Comparison of ENCODE assay signal across 22 cellular contexts in genomic region chr7:99597762-99598501, GRCh38. TPM values are rescaled to one million over a fixed set of nuclear protein-coding genes. Genes with fewer than 3 reads are reported as not detected.
DNase-seq lines count a peak whose midpoint lies in the region; ATAC-seq and TF ChIP-seq lines count a peak whose summit lies in the region.
"Had no signal": no experiment of that assay in that cellular context is flagged by ENCODE, and none has a peak within 500 bp of the region (broad histone marks: within the 10 kb centered on the region; RNA-seq: fewer than 3 reads in every experiment).

A gene with protein sequence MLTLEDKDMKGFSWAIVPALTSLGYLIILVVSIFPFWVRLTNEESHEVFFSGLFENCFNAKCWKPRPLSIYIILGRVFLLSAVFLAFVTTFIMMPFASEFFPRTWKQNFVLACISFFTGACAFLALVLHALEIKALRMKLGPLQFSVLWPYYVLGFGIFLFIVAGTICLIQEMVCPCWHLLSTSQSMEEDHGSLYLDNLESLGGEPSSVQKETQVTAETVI (plus strand): TSS chr7:99598267. CDS start chr7:99604389, 6,122 bp downstream.

- no peak within 1 kb of the TSS for H2AFZ ChIP-seq in H9 (ENCODE audit: low read length)

- no peaks in the 10 kb centered on the region for H3K79me2 ChIP-seq in H9 (ENCODE audit: insufficient read depth, low read length)

- no peak within 1 kb of the TSS for H3K27ac Mint-ChIP-seq in activated naive CD4-positive, alpha-beta T cell treated with anti-CD3 and anti-CD28 coated beads for 36 hours
- no peak within 1 kb of the TSS for H3K27ac Mint-ChIP-seq in H9
- no peak within 1 kb of the TSS for H3K27ac Mint-ChIP-seq in activated naive CD8-positive, alpha-beta T cell treated with anti-CD3 and anti-CD28 coated beads, Interleukin-2, amount 10 ng/mL, durations not matched to agents 7 days and 5 days
- H3K27ac Mint-ChIP-seq in stimulated activated memory B cell treated with anti-CD40 and anti-IgM and Interleukin-4, amounts not matched to agents 10 μg/mL and 1 μg/mL and 100 μg/mL, for 72 hours: no peak within 1 kb of the TSS
- H3K27ac Mint-ChIP-seq: activated CD8-positive, alpha-beta memory T cell treated with anti-CD3 and anti-CD28 coated beads, Interleukin-2, amount 10 ng/mL, durations not matched to agents 7 days and 5 days; CD4-positive, CD25-positive, alpha-beta regulatory T cell; T-helper 1 cell treated with Interleukin-12 subunit alpha and Interleukin-12 subunit beta and Interleukin-4 antibody, amounts not matched to agents 30 μg/mL and 1 μg/mL, for 36 hours had no signal

- no peak within 1 kb of the TSS for H2BK120ac ChIP-seq in H9 (ENCODE audit: low read depth, low read length, poor library complexity, severe bottlenecking)

- no peaks in the 10 kb centered on the region for H3K79me1 ChIP-seq in H9 (ENCODE audit: insufficient read depth, low read depth, low read length, poor library complexity, severe bottlenecking)

- H3K4me1 ChIP-seq in H9 (ENCODE audit: insufficient read depth, low read length) (no peaks in the 10 kb centered on the region), tibial nerve (no peaks in the 10 kb centered on the region)
- H3K4me1 ChIP-seq: left lung had no signal

- peak; percentile 34 for ATAC-seq in activated naive CD8-positive, alpha-beta T cell treated with anti-CD3 and anti-CD28 coated beads, Interleukin-2, amount 10 ng/mL, durations not matched to agents 7 days and 5 days (ENCODE audit: low read depth)
- peak; percentile 34 for ATAC-seq in stimulated activated memory B cell treated with anti-CD40 and anti-IgM and Interleukin-4, amounts not matched to agents 10 μg/mL and 1 μg/mL and 100 μg/mL, for 72 hours
- no peak for ATAC-seq in GM18909 (IDR thresholded peaks at IDR 0.05; ENCODE audit: poor library complexity, unreplicated experiment)
- ATAC-seq: left lung had no signal

- TF ChIP-seq CTCF in H9 (conservative IDR thresholded peaks at IDR 0.05) (no peak), tibial nerve (IDR thresholded peaks at IDR 0.05) (no peak)

- H3K27ac ChIP-seq in H9 (ENCODE audit: insufficient read length, low read depth, low read length) (no peak within 1 kb of the TSS), tibial nerve (no peak within 1 kb of the TSS)
- H3K27ac ChIP-seq: left lung had no signal

- no peak within 1 kb of the TSS for H2BK12ac ChIP-seq in H9 (ENCODE audit: insufficient read length, low read depth, low read length)

- CTCF ChIA-PET in activated naive CD4-positive, alpha-beta T cell treated with anti-CD3 and anti-CD28 coated beads for 36 hours (lab: Charles Lee): no interaction called here

- H3K9me3 Mint-ChIP-seq in activated naive CD4-positive, alpha-beta T cell treated with anti-CD3 and anti-CD28 coated beads for 36 hours: no peaks in the 10 kb centered on the region
- no peaks in the 10 kb centered on the region; a peak in 1 of 5 replicates for H3K9me3 Mint-ChIP-seq in H9
- no peaks in the 10 kb centered on the region for H3K9me3 Mint-ChIP-seq in activated naive CD8-positive, alpha-beta T cell treated with anti-CD3 and anti-CD28 coated beads, Interleukin-2, amount 10 ng/mL, durations not matched to agents 7 days and 5 days
- no peaks in the 10 kb centered on the region for H3K9me3 Mint-ChIP-seq in stimulated activated memory B cell treated with anti-CD40 and anti-IgM and Interleukin-4, amounts not matched to agents 10 μg/mL and 1 μg/mL and 100 μg/mL, for 72 hours
- H3K9me3 Mint-ChIP-seq: CD4-positive, CD25-positive, alpha-beta regulatory T cell; T-helper 1 cell treated with Interleukin-12 subunit alpha and Interleukin-12 subunit beta and Interleukin-4 antibody, amounts not matched to agents 30 μg/mL and 1 μg/mL, for 36 hours had no signal

- no peak within 1 kb of the TSS for H3T11ph ChIP-seq in H9 (ENCODE audit: low read length)

- H3K4me3 ChIP-seq in tibial nerve: no peak within 1 kb of the TSS
- H3K4me3 ChIP-seq: left lung had no signal

- H3K9ac ChIP-seq in H9 (ENCODE audit: extremely low read depth, insufficient read length, low read length): no peak within 1 kb of the TSS

- H3K9me3 ChIP-seq in H9 (ENCODE audit: control insufficient read depth, low read depth, low read length) (no peaks in the 10 kb centered on the region), tibial nerve (no peaks in the 10 kb centered on the region)
- H3K9me3 ChIP-seq: left lung had no signal

- no peaks in the 10 kb centered on the region for H3K36me3 Mint-ChIP-seq in activated naive CD4-positive, alpha-beta T cell treated with anti-CD3 and anti-CD28 coated beads for 36 hours (ENCODE audit: low read depth)
- no peaks in the 10 kb centered on the region for H3K36me3 Mint-ChIP-seq in H9 (ENCODE audit: insufficient read depth in 1 of 3, low read depth in 3 of 3)
- no peaks in the 10 kb centered on the region for H3K36me3 Mint-ChIP-seq in activated naive CD8-positive, alpha-beta T cell treated with anti-CD3 and anti-CD28 coated beads, Interleukin-2, amount 10 ng/mL, durations not matched to agents 7 days and 5 days
- H3K36me3 Mint-ChIP-seq in stimulated activated memory B cell treated with anti-CD40 and anti-IgM and Interleukin-4, amounts not matched to agents 10 μg/mL and 1 μg/mL and 100 μg/mL, for 72 hours: no peaks in the 10 kb centered on the region
- H3K36me3 Mint-ChIP-seq: activated CD8-positive, alpha-beta memory T cell treated with anti-CD3 and anti-CD28 coated beads, Interleukin-2, amount 10 ng/mL, durations not matched to agents 7 days and 5 days; CD4-positive, CD25-positive, alpha-beta regulatory T cell had no signal

- H2BK5ac ChIP-seq in H9 (ENCODE audit: insufficient read length, low read length): no peak within 1 kb of the TSS

- H3K23ac ChIP-seq in H9 (ENCODE audit: insufficient read length, low read depth, low read length): no peak within 1 kb of the TSS

- POLR2A ChIA-PET in activated naive CD8-positive, alpha-beta T cell treated with anti-CD3 and anti-CD28 coated beads, Interleukin-2, amount 10 ng/mL, durations not matched to agents 7 days and 5 days (lab: Charles Lee): interaction anchor here (0.6 to 0.8 kb wide), 2 partner anchors 38 to 228 kb away, joined by 3 read pairs; no protein-coding TSS in a partner anchor

- intact Hi-C loops in activated naive CD4-positive, alpha-beta T cell treated with anti-CD3 and anti-CD28 coated beads for 36 hours (cut with micrococcal nuclease): no loop called here

- TF ChIP-seq EP300 in tibial nerve (IDR thresholded peaks at IDR 0.05): no peak

- WGBS in H9 (ENCODE audit: extremely low coverage, insufficient read length, low lambda C conversion rate): no CpG with 5 or more reads among the region's 34 CpGs
- WGBS in tibial nerve, 2 donors: 60 to 77% methylated on average over 28 to 34 of the region's 34 CpGs

- H3K27me3 Mint-ChIP-seq in activated naive CD4-positive, alpha-beta T cell treated with anti-CD3 and anti-CD28 coated beads for 36 hours (ENCODE audit: low read depth): no peaks in the 10 kb centered on the region
- H3K27me3 Mint-ChIP-seq in H9 (ENCODE audit: low read depth): peaks cover 2% of the 10 kb centered on the region; the same call in 1 of the 2 replicates
- no peaks in the 10 kb centered on the region for H3K27me3 Mint-ChIP-seq in activated naive CD8-positive, alpha-beta T cell treated with anti-CD3 and anti-CD28 coated beads, Interleukin-2, amount 10 ng/mL, durations not matched to agents 7 days and 5 days
- H3K27me3 Mint-ChIP-seq in stimulated activated memory B cell treated with anti-CD40 and anti-IgM and Interleukin-4, amounts not matched to agents 10 μg/mL and 1 μg/mL and 100 μg/mL, for 72 hours: no peaks in the 10 kb centered on the region
- H3K27me3 Mint-ChIP-seq: activated CD8-positive, alpha-beta memory T cell treated with anti-CD3 and anti-CD28 coated beads, Interleukin-2, amount 10 ng/mL, durations not matched to agents 7 days and 5 days; CD4-positive, CD25-positive, alpha-beta regulatory T cell had no signal

- no peak within 1 kb of the TSS for H4K5ac ChIP-seq in H9 (ENCODE audit: insufficient read length, low read depth, low read length)

- DNase-seq in activated naive CD4-positive, alpha-beta T cell treated with anti-CD3 and anti-CD28 coated beads for 36 hours: peak; percentile 35
- DNase-seq in activated naive CD4-positive, alpha-beta T cell (lab: John Stamatoyannopoulos, UW): no peak
- DNase-seq in H9 (peak; percentile 46), tibial nerve (ENCODE audit: low spot score in 2 of 2) (no peak), NCI-H748 treated with DMSO at 0.1 percent for 48 hours (lab: John Stamatoyannopoulos, UW) (no peak)
- peak; percentile 62 for DNase-seq in activated naive CD8-positive, alpha-beta T cell treated with anti-CD3 and anti-CD28 coated beads, Interleukin-2, amount 10 ng/mL, durations not matched to agents 7 days and 5 days
- DNase-seq: activated CD8-positive, alpha-beta memory T cell treated with anti-CD3 and anti-CD28 coated beads, Interleukin-2, amount 10 ng/mL, durations not matched to agents 7 days and 5 days; activated gamma-delta T cell treated with Interleukin-2 at 50 U/mL for 16 hours; DMS53; effector CD4-positive, alpha-beta T cell; KBM-7; NCI-H2029; NCI-H526; Right ventricle myocardium superior; small intestine; stimulated activated CD4-positive, alpha-beta T cell treated with anti-CD3 and anti-CD28 coated beads, Interleukin-4, amount 100 ng/mL, for 24 hours had no signal

- H4K91ac ChIP-seq in H9 (ENCODE audit: insufficient read length, low read depth, low read length): no peak within 1 kb of the TSS

- H3K23me2 ChIP-seq in H9 (ENCODE audit: insufficient read length, low read depth, low read length, poor library complexity, severe bottlenecking): no peaks in the 10 kb centered on the region

- no peaks in the 10 kb centered on the region for H4K20me1 ChIP-seq in H9 (ENCODE audit: control insufficient read depth, insufficient read depth, insufficient read length)

- no peak for TF ChIP-seq POLR2A in tibial nerve (IDR thresholded peaks at IDR 0.05)

- no peak within 1 kb of the TSS for H3K4me3 Mint-ChIP-seq in activated naive CD4-positive, alpha-beta T cell treated with anti-CD3 and anti-CD28 coated beads for 36 hours
- H3K4me3 Mint-ChIP-seq in H9: no peak within 1 kb of the TSS
- no peak within 1 kb of the TSS for H3K4me3 Mint-ChIP-seq in activated naive CD8-positive, alpha-beta T cell treated with anti-CD3 and anti-CD28 coated beads, Interleukin-2, amount 10 ng/mL, durations not matched to agents 7 days and 5 days
- no peak within 1 kb of the TSS for H3K4me3 Mint-ChIP-seq in stimulated activated memory B cell treated with anti-CD40 and anti-IgM and Interleukin-4, amounts not matched to agents 10 μg/mL and 1 μg/mL and 100 μg/mL, for 72 hours
- H3K4me3 Mint-ChIP-seq: activated CD8-positive, alpha-beta memory T cell treated with anti-CD3 and anti-CD28 coated beads, Interleukin-2, amount 10 ng/mL, durations not matched to agents 7 days and 5 days; CD4-positive, CD25-positive, alpha-beta regulatory T cell; T-helper 1 cell treated with Interleukin-12 subunit alpha and Interleukin-12 subunit beta and Interleukin-4 antibody, amounts not matched to agents 30 μg/mL and 1 μg/mL, for 36 hours had no signal

- no peaks in the 10 kb centered on the region for H3K4me1 Mint-ChIP-seq in activated naive CD4-positive, alpha-beta T cell treated with anti-CD3 and anti-CD28 coated beads for 36 hours (ENCODE audit: low read depth)
- 0 out of 4 replicates have a peak, but pooled peaks cover 0 to 4% of the 10 kb centered on the region in 2 experiments for H3K4me1 Mint-ChIP-seq in H9
- peaks cover 2% of the 10 kb centered on the region for H3K4me1 Mint-ChIP-seq in activated naive CD8-positive, alpha-beta T cell treated with anti-CD3 and anti-CD28 coated beads, Interleukin-2, amount 10 ng/mL, durations not matched to agents 7 days and 5 days
- H3K4me1 Mint-ChIP-seq in stimulated activated memory B cell treated with anti-CD40 and anti-IgM and Interleukin-4, amounts not matched to agents 10 μg/mL and 1 μg/mL and 100 μg/mL, for 72 hours: no peaks in the 10 kb centered on the region
- H3K4me1 Mint-ChIP-seq: CD4-positive, CD25-positive, alpha-beta regulatory T cell had no signal

- H2BK15ac ChIP-seq in H9 (ENCODE audit: low read depth, low read length): no peak within 1 kb of the TSS

- no peak within 1 kb of the TSS for H3K4me2 ChIP-seq in H9 (ENCODE audit: insufficient read depth, insufficient read length, low read length)

- no peak within 1 kb of the TSS for H3K56ac ChIP-seq in H9 (ENCODE audit: insufficient read length, low read depth, low read length)

- H3K27me3 ChIP-seq in H9 (ENCODE audit: insufficient read depth, low read length): no peaks in the 10 kb centered on the region
- H3K27me3 ChIP-seq in tibial nerve: no peaks in the 10 kb centered on the region
- H3K27me3 ChIP-seq: left lung had no signal

- H3K36me3 ChIP-seq in tibial nerve: peaks cover 0 to 8% (median 0%) of the 10 kb centered on the region in 3 donors
- H3K36me3 ChIP-seq: left lung had no signal

- H2AK5ac ChIP-seq in H9 (ENCODE audit: insufficient read length, low read length): no peak within 1 kb of the TSS

- no peak within 1 kb of the TSS for H3K4ac ChIP-seq in H9 (ENCODE audit: low read depth, low read length)

- H2BK20ac ChIP-seq in H9 (ENCODE audit: low read depth, low read length, poor library complexity, severe bottlenecking): no peak within 1 kb of the TSS

- no peak within 1 kb of the TSS for H4K8ac ChIP-seq in H9 (replicated peaks; ENCODE audit: insufficient read length, low read depth, low read length)

- H3K18ac ChIP-seq in H9 (ENCODE audit: insufficient read length, low read depth, low read length): no peak within 1 kb of the TSS

- H3K14ac ChIP-seq in H9 (ENCODE audit: insufficient read depth, low read length): no peak within 1 kb of the TSS

RNA-seq across cellular contexts. Expression of the gene that starts here (rescaled TPM):
- total RNA-seq in activated naive CD4-positive, alpha-beta T cell treated with anti-CD3 and anti-CD28 coated beads for 36 hours: 1 to 10 TPM in 1 of 2 experiments, under 1 TPM in 1; 0.98 to 1.7 TPM
- total RNA-seq in H9 (2021): 0.44 TPM in 1 of 2 replicates, not detected in the other
- total RNA-seq in activated naive CD8-positive, alpha-beta T cell treated with anti-CD3 and anti-CD28 coated beads, Interleukin-2, amount 10 ng/mL, durations not matched to agents 7 days and 5 days: 1 to 10 TPM; 1.2 to 2.3 TPM
- 1 to 10 TPM in 3 of 4 donors, not detected in 1; 1.2 to 1.8 (median 1.5) TPM for total RNA-seq in tibial nerve
- total RNA-seq: pulmonary artery endothelial cell, Right ventricle myocardium superior had no signal

Comparison
In these comparisons a context has a peak if more than half of its experiments do, and no peak if none do; other contexts are left out.
1. DNase-seq: peak in activated naive CD4-positive, alpha-beta T cell treated with anti-CD3 and anti-CD28 coated beads for 36 hours (single experiment) and activated naive CD8-positive, alpha-beta T cell treated with anti-CD3 and anti-CD28 coated beads, Interleukin-2, amount 10 ng/mL, durations not matched to agents 7 days and 5 days (single experiment); none in activated naive CD4-positive, alpha-beta T cell (0 of 4), tibial nerve (0 of 2) and NCI-H748 treated with DMSO at 0.1 percent for 48 hours (single experiment).
2. Peak in DNase-seq in H9; RNA of the gene not detected or under 1 TPM.